ENCODE assay signal across 8 cellular contexts in genomic region chr9:86945868-86946711, GRCh38. TPM values are rescaled to one million over a fixed set of nuclear protein-coding genes. Genes with fewer than 3 reads are reported as not detected.
DNase-seq lines count a peak whose midpoint lies in the region; ATAC-seq and TF ChIP-seq lines count a peak whose summit lies in the region.

No MANE protein-coding gene starts in this region.

- H3K4me3 Mint-ChIP-seq in activated CD8-positive, alpha-beta T cell treated with anti-CD3 and anti-CD28 coated beads, Interleukin-2, amount 10 ng/mL, durations not matched to agents 7 days and 5 days = peak overlapping the region; percentile 28

- peaks cover 20% of the 10 kb centered on the region for H3K4me1 ChIP-seq in HEK293 (ENCODE audit: control insufficient read depth, insufficient read depth, low read length)

- H3K27ac Mint-ChIP-seq in activated CD8-positive, alpha-beta T cell treated with anti-CD3 and anti-CD28 coated beads, Interleukin-2, amount 10 ng/mL, durations not matched to agents 7 days and 5 days = no peak overlapping the region

- POLR2A ChIA-PET in HEK293 (lab: Yijun Ruan, JAX) = interaction anchor here (0.5 to 2.4 kb wide), 6 partner anchors 14 to 512 kb away, joined by 3 to 19 read pairs (median 4); no protein-coding TSS in a partner anchor
- POLR2A ChIA-PET in activated CD8-positive, alpha-beta T cell treated with anti-CD3 and anti-CD28 coated beads, Interleukin-2, amount 10 ng/mL, durations not matched to agents 7 days and 5 days (lab: Charles Lee) = no interaction called here

- peaks cover 38% of the 10 kb centered on the region for H3K27me3 Mint-ChIP-seq in activated CD8-positive, alpha-beta T cell treated with anti-CD3 and anti-CD28 coated beads, Interleukin-2, amount 10 ng/mL, durations not matched to agents 7 days and 5 days (ENCODE audit: low read depth)

- DNase-seq in G401 (ENCODE audit: low spot score) (peak; percentile 59), NCI-H1105 (lab: John Stamatoyannopoulos, UW) (peak; percentile 58), lung microvascular endothelial cell (ENCODE audit: low read depth in 2 of 2) (peak; percentile 73 to 87), NCI-H2107 treated with DMSO at 0.1 percent for 48 hours (lab: John Stamatoyannopoulos, UW; ENCODE audit: unreplicated experiment) (no peak)
- peak; percentile 53 for DNase-seq in activated CD8-positive, alpha-beta T cell treated with anti-CD3 and anti-CD28 coated beads, Interleukin-2, amount 10 ng/mL, durations not matched to agents 7 days and 5 days
- DNase-seq in effector CD8-positive, alpha-beta T cell (lab: John Stamatoyannopoulos, UW) = peak; percentile 20
- peak; percentile 32 for DNase-seq in stimulated activated CD8-positive, alpha-beta memory T cell treated with anti-CD3 and anti-CD28 coated beads, Interleukin-12 subunit alpha, Interleukin-12 subunit beta, amount 100 ng/mL, for 1 hour (ENCODE audit: low read depth)

- peaks cover 16% of the 10 kb centered on the region for H3K4me1 Mint-ChIP-seq in activated CD8-positive, alpha-beta T cell treated with anti-CD3 and anti-CD28 coated beads, Interleukin-2, amount 10 ng/mL, durations not matched to agents 7 days and 5 days (ENCODE audit: low read depth)

- H3K9me3 Mint-ChIP-seq in activated CD8-positive, alpha-beta T cell treated with anti-CD3 and anti-CD28 coated beads, Interleukin-2, amount 10 ng/mL, durations not matched to agents 7 days and 5 days (ENCODE audit: insufficient read depth) = no peaks in the 10 kb centered on the region

- H3K27ac ChIP-seq in HEK293 (ENCODE audit: extremely low read depth, low read depth, low read length) = peak overlapping the region; percentile 99

- peak; percentile 84 for TF ChIP-seq CTCF in HEK293 (tag by site-specific recombination; IDR thresholded peaks at IDR 0.05)

- H3K36me3 Mint-ChIP-seq in activated CD8-positive, alpha-beta T cell treated with anti-CD3 and anti-CD28 coated beads, Interleukin-2, amount 10 ng/mL, durations not matched to agents 7 days and 5 days (ENCODE audit: low read depth) = no peaks in the 10 kb centered on the region

- no peaks in the 10 kb centered on the region for H3K36me3 ChIP-seq in HEK293 (ENCODE audit: control insufficient read depth in 2 of 2, insufficient read depth in 1 of 2, low read length in 2 of 2)

- no peaks in the 10 kb centered on the region for H3K9me3 ChIP-seq in HEK293 (ENCODE audit: control insufficient read depth, insufficient read depth, low read depth, low read length)

- CTCF ChIA-PET in HEK293 (lab: Yijun Ruan, JAX) = interaction anchor here (0.5 to 4.1 kb wide), 5 partner anchors 10 to 459 kb away, joined by 3 to 15 read pairs (median 5); no protein-coding TSS in a partner anchor
- CTCF ChIA-PET in activated CD8-positive, alpha-beta T cell treated with anti-CD3 and anti-CD28 coated beads, Interleukin-2, amount 10 ng/mL, durations not matched to agents 7 days and 5 days (lab: Charles Lee) = no interaction called here

- ATAC-seq in activated CD8-positive, alpha-beta T cell treated with anti-CD3 and anti-CD28 coated beads, Interleukin-2, amount 10 ng/mL, durations not matched to agents 7 days and 5 days = peak; percentile 74

- H3K4me3 ChIP-seq in HEK293 (ENCODE audit: low read depth, low read length) = peak overlapping the region; percentile 77

- in situ Hi-C loops in G401 (cut with HindIII; ENCODE audit: low sequenced_read_pairs) = no loop called here

TF ChIP-seq in HEK293, 187 proteins besides CTCF, POLR2A, EP300 and RAD21 (continues in another document):
- TF ChIP-seq ZNF175 (tag by site-specific recombination; IDR thresholded peaks at IDR 0.05) (no peak), ZNF2 (tag by site-specific recombination; IDR thresholded peaks at IDR 0.05) (peak; percentile 44; the same call in 1 of the 2 replicates), ZXDB (tag by site-specific recombination; IDR thresholded peaks at IDR 0.05) (0 out of 2 replicates have a peak, but pooled peaks have one; percentile 48), ZNF785 (tag by site-specific recombination; IDR thresholded peaks at IDR 0.05) (0 out of 2 replicates have a peak, but pooled peaks have one; percentile 34), ZNF777 (tag by site-specific recombination; IDR thresholded peaks at IDR 0.05; ENCODE audit: borderline replicate concordance) (peak; percentile 76), KLF1 (tag by site-specific recombination; IDR thresholded peaks at IDR 0.05) (0 out of 2 replicates have a peak, but pooled peaks have one; percentile 15), ZNF146 (tag by site-specific recombination; IDR thresholded peaks at IDR 0.05) (no peak), ZSCAN18 (tag by site-specific recombination; IDR thresholded peaks at IDR 0.05) (no peak), SP7 (tag by site-specific recombination; IDR thresholded peaks at IDR 0.05) (peak; percentile 17; the same call in 1 of the 2 replicates), PRDM2 (tag by site-specific recombination; IDR thresholded peaks at IDR 0.05; ENCODE audit: borderline replicate concordance) (no peak), INSM2 (tag by site-specific recombination; IDR thresholded peaks at IDR 0.05) (no peak), ZNF350 (tag by site-specific recombination; IDR thresholded peaks at IDR 0.05) (no peak)

RNA-seq across cellular contexts. Expression of gene GAS1, which starts 1.2 kb away (rescaled TPM):
- not detected in 2 replicates for total RNA-seq in G401 (2014; rRNA removed; shearing (Covaris generic))
- under 1 TPM in 1 of 2 experiments, not detected in 1; 0.18 TPM for total RNA-seq in activated CD8-positive, alpha-beta T cell treated with anti-CD3 and anti-CD28 coated beads, Interleukin-2, amount 10 ng/mL, durations not matched to agents 7 days and 5 days
- 0.87 and 1.6 TPM in 2 replicates for total RNA-seq in lung microvascular endothelial cell
